Comparison of ENCODE assay signal across 8 cellular contexts in the genomic region with DNA sequence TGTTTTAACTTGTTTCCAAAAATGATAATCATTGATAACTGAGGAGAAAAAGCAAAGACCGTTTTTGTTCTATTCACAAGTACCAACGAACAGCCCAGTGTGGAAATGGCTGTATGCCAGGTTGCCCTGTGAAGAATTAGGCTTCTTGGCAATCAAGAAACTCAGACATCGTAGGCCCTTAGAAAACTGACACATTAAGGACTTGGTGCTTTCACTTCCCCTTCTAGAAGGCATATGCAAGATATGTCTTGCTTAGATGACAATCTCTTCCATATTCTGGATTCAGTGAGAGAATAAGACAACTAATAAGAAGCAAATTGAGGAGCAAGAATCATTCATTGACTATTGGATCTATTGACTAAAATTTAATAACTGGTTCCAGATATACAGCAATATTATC. TPM values are rescaled to one million over a fixed set of nuclear protein-coding genes. Genes with fewer than 3 reads are reported as not detected.
A peak's percentile ranks its signal among the peaks of the same experiment; 100 is the strongest.
DNase-seq lines count a peak whose midpoint lies in the region; ATAC-seq and TF ChIP-seq lines count a peak whose summit lies in the region.
"Had no signal": no experiment of that assay in that cellular context is flagged by ENCODE, and none has a peak within 500 bp of the region (broad histone marks: within the 10 kb centered on the region; RNA-seq: fewer than 3 reads in every experiment).

No MANE protein-coding gene starts in this region.

- H3K9me3 ChIP-seq in vagina = no peaks in the 10 kb centered on the region

- H3K27me3 ChIP-seq in vagina = no peaks in the 10 kb centered on the region

- no peak for TF ChIP-seq POLR2A in vagina (IDR thresholded peaks at IDR 0.05)

- no peak overlapping the region for H3K4me3 ChIP-seq in vagina

- H3K36me3 ChIP-seq in vagina = no peaks in the 10 kb centered on the region

- TF ChIP-seq CTCF in vagina (IDR thresholded peaks at IDR 0.05) = no peak

- DNase-seq in NOMO-1 (lab: John Stamatoyannopoulos, UW; ENCODE audit: unreplicated experiment in 2 of 2) = peak; percentile 78 to 89
- peak in 32 of 49 donors; percentile 0 to 55 (median 6) for DNase-seq in substantia nigra (lab: John Stamatoyannopoulos, UW)
- DNase-seq in vagina (ENCODE audit: extremely low spot score in 2 of 2) = no peak
- no peak for DNase-seq in T-helper 2 cell
- DNase-seq in T1000 (lab: John Stamatoyannopoulos, UW) = no peak

- intact Hi-C loops in vagina (cut with DNase I) = no loop called here

- H3K4me1 ChIP-seq in vagina = peaks cover 7% of the 10 kb centered on the region

- peak; percentile 85 for ATAC-seq in GM19328 (IDR thresholded peaks at IDR 0.05; ENCODE audit: unreplicated experiment)
- ATAC-seq in HG02938 (IDR thresholded peaks at IDR 0.05; ENCODE audit: unreplicated experiment) = peak; percentile 98
- ATAC-seq: natural killer cell treated with Interleukin-12 subunit alpha and Interleukin-12 subunit beta and Interleukin-15 and Interleukin-18, amount 100 ng/mL, for 72 hours had no signal

- no peak overlapping the region for H3K27ac ChIP-seq in substantia nigra (ENCODE audit: low read depth, low read length, poor library complexity, severe bottlenecking)
- no peak overlapping the region for H3K27ac ChIP-seq in vagina

RNA-seq across cellular contexts. Expression of a gene that starts 56.6 kb away (rescaled TPM):
- total RNA-seq in vagina = 17.4 TPM

RNA-seq across cellular contexts. Expression of a gene that starts 56.7 kb away (rescaled TPM):
- 47.1 TPM for total RNA-seq in vagina

Comparison
In these comparisons a context has a peak if more than half of its experiments do, and no peak if none do; other contexts are left out.
1. DNase-seq: peak in NOMO-1 (2 of 2) and substantia nigra (32 of 49); none in vagina (0 of 2), T-helper 2 cell (0 of 5) and T1000 (single experiment).